In the genomic region with DNA sequence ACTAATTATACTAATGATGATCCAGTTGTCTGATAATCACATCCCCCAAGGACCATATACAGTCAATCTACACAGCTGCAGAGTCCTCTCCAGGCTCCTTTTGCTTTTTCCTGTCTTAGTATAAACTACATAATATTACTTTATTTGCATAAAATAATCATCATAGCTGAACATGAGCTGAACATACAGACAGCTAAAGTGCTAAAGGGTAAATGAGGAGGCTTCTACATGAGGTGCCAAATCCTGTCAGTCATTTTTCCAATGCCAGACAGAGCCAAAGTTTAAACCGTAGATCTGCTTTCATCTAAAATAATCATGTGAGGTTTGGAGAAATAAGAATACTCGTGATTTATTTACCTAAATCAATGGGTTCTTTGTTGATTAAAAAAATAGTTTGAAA, we compare ENCODE assay signal across 28 cellular contexts.
"Had no signal": no experiment of that assay in that cellular context is flagged by ENCODE, and none has a peak within 500 bp of the region (broad histone marks: within the 10 kb centered on the region; RNA-seq: fewer than 3 reads in every experiment).

No MANE protein-coding gene starts in this region.

- H3K27me3 ChIP-seq: adrenal gland, ascending aorta, body of pancreas, brain microvascular endothelial cell, breast epithelium, cardiac muscle cell had no signal

- H3K27ac ChIP-seq: adrenal gland, ascending aorta, body of pancreas, brain microvascular endothelial cell, breast epithelium, cardiac muscle cell had no signal

- H3K36me3 ChIP-seq: adrenal gland, ascending aorta, brain microvascular endothelial cell, breast epithelium, cardiac muscle cell had no signal

- H3K9me3 ChIP-seq: adrenal gland, ascending aorta, body of pancreas, breast epithelium had no signal

- DNase-seq: activated effector memory CD4-positive, alpha-beta T cell treated with anti-CD3 and anti-CD28 coated beads, Interleukin-2, amount 50 U/mL, for 16 hours; activated effector memory CD4-positive, alpha-beta T cell treated with Interleukin-2 at 50 U/mL for 16 hours; activated gamma-delta T cell; activated gamma-delta T cell treated with Interleukin-2 at 50 U/mL for 16 hours; activated naive CD4-positive, alpha-beta T cell; activated naive CD4-positive, alpha-beta T cell treated with anti-CD3 and anti-CD28 coated beads for 36 hours; activated naive CD4-positive, alpha-beta T cell treated with anti-CD3 and anti-CD28 coated beads, Interleukin-2, amount 10 ng/mL, durations not matched to agents 7 days and 5 days; activated naive CD4-positive, alpha-beta T cell treated with anti-CD3 and anti-CD28 coated beads, Interleukin-2, amount 50 U/mL, for 16 hours; activated naive CD4-positive, alpha-beta T cell treated with Interleukin-2 at 50 U/mL for 16 hours; activated naive CD8-positive, alpha-beta T cell treated with anti-CD3 and anti-CD28 coated beads for 36 hours; activated naive CD8-positive, alpha-beta T cell treated with anti-CD3 and anti-CD28 coated beads, Interleukin-2, amount 10 ng/mL, durations not matched to agents 7 days and 5 days; activated naive CD8-positive, alpha-beta T cell treated with anti-CD3 and anti-CD28 coated beads, Interleukin-2, amount 50 U/mL, for 24 hours; activated T-cell treated with anti-CD3 and anti-CD28 coated beads, Interleukin-2, amount 50 U/mL, for 4 hours; activated T-cell treated with anti-CD3 and anti-CD28 coated beads, Interleukin-2, amount 50 U/mL, for 48 hours; activated T-cell treated with anti-CD3 and anti-CD28 coated beads, Interleukin-2, amount 50 U/mL, for 72 hours; adrenal gland; amniotic stem cell; amygdala; anterior cingulate cortex; aorta; body of pancreas; brain microvascular endothelial cell; caudate nucleus; central memory CD4-positive, alpha-beta T cell; cerebellar nuclear complex had no signal

- H3K4me3 ChIP-seq: adrenal gland, ascending aorta, body of pancreas, breast epithelium, cardiac muscle cell had no signal
